Comparison of ENCODE assay signal across 1 cellular context in genomic region chr11:4464216-4465159, GRCh38.
TF ChIP-seq lines count a peak whose summit lies in the region.

No MANE protein-coding gene starts in this region.

TF ChIP-seq in HepG2, 621 proteins besides CTCF, POLR2A, EP300 and RAD21 (continued from another document):
- no peak for TF ChIP-seq PRDM10 (CRISPR knock-in tag; IDR thresholded peaks at IDR 0.05; ENCODE audit: low read depth)
- 0 out of 2 replicates have a peak, but pooled peaks have one; percentile 56 for TF ChIP-seq ZNF562 (CRISPR knock-in tag; IDR thresholded peaks at IDR 0.05; ENCODE audit: borderline replicate concordance)
